In genomic region chr1:35809156-35810095, GRCh38 we compare ENCODE assay signal across 8 cellular contexts. TPM values are rescaled to one million over a fixed set of nuclear protein-coding genes. Genes with fewer than 3 reads are reported as not detected.
DNase-seq lines count a peak whose midpoint lies in the region; ATAC-seq and TF ChIP-seq lines count a peak whose summit lies in the region.

No MANE protein-coding gene starts in this region.

- H3K27me3 ChIP-seq in H7 (ENCODE audit: control insufficient read depth, insufficient read depth, low read length), result peaks cover 2% of the 10 kb centered on the region; the same call in 1 of the 2 replicates
- H3K27me3 ChIP-seq in WERI-Rb-1 (ENCODE audit: insufficient read depth, low read depth, severe bottlenecking), result no peaks in the 10 kb centered on the region

- H3K4me3 ChIP-seq in H7 (ENCODE audit: insufficient read depth, low read depth, low read length) (peak overlapping the region; percentile 86), WERI-Rb-1 (ENCODE audit: low read depth, low read length) (peak overlapping the region; percentile 93), foreskin fibroblast (ENCODE audit: low read depth in 1 of 2, low read length in 2 of 2) (peak overlapping the region; percentile 64 to 75), skin epidermis (peak overlapping the region; percentile 55 to 90 (median 83))

- H3K9me3 ChIP-seq in WERI-Rb-1 (ENCODE audit: severe bottlenecking), result no peaks in the 10 kb centered on the region

- no peak for TF ChIP-seq CTCF in WERI-Rb-1 (IDR thresholded peaks at IDR 0.05; ENCODE audit: low read depth, low read length)
- TF ChIP-seq CTCF in foreskin fibroblast (IDR thresholded peaks at IDR 0.05; ENCODE audit: low read depth, low read length), result no peak

- H3K27ac ChIP-seq in WERI-Rb-1 (no peak overlapping the region), skin epidermis (peak overlapping the region in 18 of 21 experiments; percentile 90 to 99 (median 96))

- no peak for ATAC-seq in GM21447 (IDR thresholded peaks at IDR 0.05; ENCODE audit: unreplicated experiment)

- no peaks in the 10 kb centered on the region for H3K36me3 ChIP-seq in H7 (replicated peaks; ENCODE audit: control insufficient read depth, insufficient read depth, low read length)
- peaks cover 4% of the 10 kb centered on the region for H3K36me3 ChIP-seq in WERI-Rb-1

- DNase-seq in H7 (no peak), WERI-Rb-1 (no peak), foreskin fibroblast (no peak), NCI-H1930 (lab: John Stamatoyannopoulos, UW) (no peak), COLO829 (ENCODE audit: low spot score) (no peak), GM03348 (ENCODE audit: low spot score) (no peak)

RNA-seq across cellular contexts. Expression of gene AGO4, which starts 1.6 kb away (rescaled TPM):
- 8.3 and 23.4 TPM in 2 replicates for total RNA-seq in H7 (2014; rRNA removed; shearing (Covaris generic))

RNA-seq across cellular contexts. Expression of gene CLSPN, which starts 39.6 kb away (rescaled TPM):
- 39.6 and 53.4 TPM in 2 replicates for total RNA-seq in H7 (2014; rRNA removed; shearing (Covaris generic))
